In genomic region chr19:12076331-12076730, GRCh38 we compare ENCODE assay signal across 6 cellular contexts. TPM values are rescaled to one million over a fixed set of nuclear protein-coding genes. Genes with fewer than 3 reads are reported as not detected.
"Had no signal": no experiment of that assay in that cellular context is flagged by ENCODE, and none has a peak within 500 bp of the region (broad histone marks: within the 10 kb centered on the region; RNA-seq: fewer than 3 reads in every experiment).

No MANE protein-coding gene starts in this region.

RNA-seq across cellular contexts. Expression of gene ZNF878, which starts 23.6 kb away (rescaled TPM):
- total RNA-seq: cardiac muscle cell, mononuclear cell, T-helper 17 cell had no signal
- polyA plus RNA-seq: aorta, endothelial cell of umbilical vein, hepatocyte had no signal
